In genomic region chr10:54063514-54063913, GRCh38 we compare ENCODE assay signal across 19 cellular contexts.
"Had no signal": no experiment of that assay in that cellular context is flagged by ENCODE, and none has a peak within 500 bp of the region (broad histone marks: within the 10 kb centered on the region; RNA-seq: fewer than 3 reads in every experiment).

No MANE protein-coding gene starts in this region.

- DNase-seq: activated CD4-positive, alpha-beta T cell treated with anti-CD3 and anti-CD28 coated beads for 36 hours; activated CD4-positive, alpha-beta T cell treated with anti-CD3 and anti-CD28 coated beads, Interleukin-2, amount 50 U/mL, for 48 hours; activated T-cell treated with anti-CD3 and anti-CD28 coated beads for 4 hours; dorsolateral prefrontal cortex; foreskin keratinocyte; glutamatergic neuron; hypothalamus; left ventricle myocardium inferior; mucosa of descending colon; naive B cell; stimulated activated CD4-positive, alpha-beta T cell treated with anti-CD3 and anti-CD28 coated beads, Interleukin-15, amount 100 ng/mL, for 24 hours; stimulated activated CD4-positive, alpha-beta T cell treated with anti-CD3 and anti-CD28 coated beads, Interleukin-2, amount 100 ng/mL, for 48 hours; stimulated activated naive CD8-positive, alpha-beta T cell treated with anti-CD3 and anti-CD28 coated beads, Interleukin-15, amount 100 ng/mL, for 72 hours; trophoblast cell had no signal

- H3K4me1 ChIP-seq: foreskin keratinocyte, left ventricle myocardium inferior, right atrium auricular region had no signal

- H3K4me3 ChIP-seq: cardiac muscle cell, dorsolateral prefrontal cortex, left ventricle myocardium inferior, mucosa of descending colon, right atrium auricular region, skin epidermis had no signal

- ATAC-seq: activated CD4-positive, alpha-beta T cell treated with anti-CD3 and anti-CD28 coated beads for 36 hours; foreskin keratinocyte; mucosa of descending colon; stimulated activated naive CD8-positive, alpha-beta T cell treated with anti-CD3 and anti-CD28 coated beads, Interleukin-15, amount 100 ng/mL, for 72 hours; WTC11 had no signal

- H3K36me3 ChIP-seq: cardiac muscle cell, left ventricle myocardium inferior, right atrium auricular region had no signal

- H3K27me3 ChIP-seq: cardiac muscle cell, dorsolateral prefrontal cortex, foreskin keratinocyte, right atrium auricular region had no signal

- H3K27ac ChIP-seq: cardiac muscle cell, dorsolateral prefrontal cortex, epithelial cell of prostate, foreskin keratinocyte, left ventricle myocardium inferior, right atrium auricular region, skin epidermis had no signal

- H3K9me3 ChIP-seq: left ventricle myocardium inferior, mucosa of descending colon, right atrium auricular region had no signal
